In genomic region chr7:68868975-68869374, GRCh38 we compare ENCODE assay signal across 25 cellular contexts.
"Had no signal": no experiment of that assay in that cellular context is flagged by ENCODE, and none has a peak within 500 bp of the region (broad histone marks: within the 10 kb centered on the region; RNA-seq: fewer than 3 reads in every experiment).

No MANE protein-coding gene starts in this region.

- H3K4me1 ChIP-seq: adrenal gland, ascending aorta, esophagus muscularis mucosa, foreskin keratinocyte, left ventricle myocardium inferior, uterus had no signal

- H3K9me3 ChIP-seq: adrenal gland, ascending aorta, esophagus muscularis mucosa, left ventricle myocardium inferior, right lobe of liver, thoracic aorta, uterus had no signal

- FAIRE-seq: islet of Langerhans, small intestine, TTC549 had no signal

- H3K27ac ChIP-seq: adrenal gland, ascending aorta, brain microvascular endothelial cell, esophagus muscularis mucosa, foreskin keratinocyte, left ventricle myocardium inferior, right lobe of liver, thoracic aorta, uterus, VCaP had no signal

- H3K4me3 ChIP-seq: adrenal gland, ascending aorta, esophagus muscularis mucosa, left ventricle myocardium inferior, lung, right lobe of liver, thoracic aorta, uterus had no signal

- H3K36me3 ChIP-seq: adrenal gland, ascending aorta, brain microvascular endothelial cell, esophagus muscularis mucosa, left ventricle myocardium inferior, right lobe of liver, thoracic aorta, uterus had no signal

- ATAC-seq: activated T-cell treated with anti-CD3 and anti-CD28 coated beads, Interleukin-2, amount 50 U/mL, for 72 hours; foreskin keratinocyte; naive thymus-derived CD4-positive, alpha-beta T cell; right lobe of liver; stimulated activated effector memory CD8-positive, alpha-beta T cell treated with anti-CD3 and anti-CD28 coated beads, Interleukin-12 subunit alpha, Interleukin-12 subunit beta, amount 100 ng/mL, for 72 hours had no signal

- DNase-seq: activated CD4-positive, alpha-beta T cell treated with anti-CD3 and anti-CD28 coated beads for 4 hours; activated CD4-positive, alpha-beta T cell treated with anti-CD3 and anti-CD28 coated beads, Interleukin-2, amount 50 U/mL, for 4 hours; activated naive CD4-positive, alpha-beta T cell; activated T-cell treated with anti-CD3 and anti-CD28 coated beads for 4 hours; activated T-cell treated with anti-CD3 and anti-CD28 coated beads, Interleukin-2, amount 50 U/mL, for 72 hours; adrenal gland; brain microvascular endothelial cell; foreskin keratinocyte; left ventricle myocardium inferior; naive thymus-derived CD4-positive, alpha-beta T cell; small intestine; stimulated activated CD4-positive, alpha-beta T cell treated with anti-CD3 and anti-CD28 coated beads, Interleukin-4, amount 100 ng/mL, for 24 hours; SW 1271; T-helper 9 cell; trophoblast cell; uterus had no signal

- H3K27me3 ChIP-seq: adrenal gland, ascending aorta, brain microvascular endothelial cell, esophagus muscularis mucosa, foreskin keratinocyte, right lobe of liver, uterus had no signal
